In genomic region chr6:170344631-170345576, GRCh38 we compare ENCODE assay signal across 8 cellular contexts. TPM values are rescaled to one million over a fixed set of nuclear protein-coding genes. Genes with fewer than 3 reads are reported as not detected.
DNase-seq lines count a peak whose midpoint lies in the region; ATAC-seq and TF ChIP-seq lines count a peak whose summit lies in the region.

No MANE protein-coding gene starts in this region.

- intact Hi-C loops in PC-9 (cut with micrococcal nuclease; ENCODE audit: unreplicated experiment) (no loop called here), esophagus squamous epithelium (cut with DNase I) (no loop called here), gastrocnemius medialis (cut with DNase I; ENCODE audit: low total_unique reads) (no loop called here)

- POLR2A ChIA-PET in AG04449 (lab: Yijun Ruan, JAX) = no interaction called here
- POLR2A ChIA-PET in PC-9 (lab: Charles Lee; ENCODE audit: unreplicated experiment) = no interaction called here

- peak; percentile 49 for ATAC-seq in GM21717 (IDR thresholded peaks at IDR 0.05; ENCODE audit: unreplicated experiment)
- ATAC-seq in gastrocnemius medialis = peak; percentile 36 to 53
- no peak for ATAC-seq in HG02623 (IDR thresholded peaks at IDR 0.05; ENCODE audit: unreplicated experiment)

- H3K27ac ChIP-seq in PC-9 (no peak overlapping the region; the same call in 1 of the 2 replicates), esophagus squamous epithelium (peak overlapping the region in 3 of 4 donors; percentile 4 to 59 (median 46)), gastrocnemius medialis (peak overlapping the region in 1 of 4 donors; percentile 7)

- no peak overlapping the region for H2AFZ ChIP-seq in PC-9

- peak; percentile 5 for DNase-seq in AG04449 (ENCODE audit: low read depth, low spot score)
- DNase-seq in PC-9 = peak; percentile 34 to 65
- DNase-seq in esophagus squamous epithelium (lab: John Stamatoyannopoulos, UW) = no peak
- DNase-seq in gastrocnemius medialis = no peak
- no peak for DNase-seq in NCI-H2171 (lab: John Stamatoyannopoulos, UW)
- DNase-seq in DMS153 treated with DMSO at 0.1 percent for 48 hours (lab: John Stamatoyannopoulos, UW; ENCODE audit: unreplicated experiment) = no peak

- H3K4me3 ChIP-seq in AG04449 (ENCODE audit: low read depth, low read length) (no peak overlapping the region), PC-9 (no peak overlapping the region), esophagus squamous epithelium (no peak overlapping the region), gastrocnemius medialis (no peak overlapping the region)

- TF ChIP-seq POLR2A in esophagus squamous epithelium (IDR thresholded peaks at IDR 0.05) (no peak), gastrocnemius medialis (IDR thresholded peaks at IDR 0.05) (no peak)

- H3K4me1 ChIP-seq in PC-9 (replicated peaks; ENCODE audit: insufficient read depth) = peaks cover 4% of the 10 kb centered on the region
- peaks cover 5 to 49% (median 10%) of the 10 kb centered on the region in 3 donors for H3K4me1 ChIP-seq in esophagus squamous epithelium
- peaks cover 10 to 12% of the 10 kb centered on the region in 2 donors for H3K4me1 ChIP-seq in gastrocnemius medialis

- H3K9me2 ChIP-seq in PC-9 (ENCODE audit: insufficient read depth) = no peaks in the 10 kb centered on the region

- H3K27me3 ChIP-seq in PC-9 (ENCODE audit: insufficient read depth, low read depth) (no peaks in the 10 kb centered on the region), esophagus squamous epithelium (no peaks in the 10 kb centered on the region), gastrocnemius medialis (no peaks in the 10 kb centered on the region)

- H4K20me1 ChIP-seq in PC-9 (ENCODE audit: insufficient read depth) = peaks cover 13% of the 10 kb centered on the region; the same call in 1 of the 2 replicates

- peaks cover 10% of the 10 kb centered on the region for H3F3A ChIP-seq in PC-9 (ENCODE audit: insufficient read depth, low read depth)

- no peak for TF ChIP-seq CTCF in AG04449 (IDR thresholded peaks at IDR 0.05; ENCODE audit: insufficient read depth, low read length, missing control alignments)
- TF ChIP-seq CTCF in PC-9 (conservative IDR thresholded peaks at IDR 0.05) = no peak
- TF ChIP-seq CTCF in esophagus squamous epithelium (IDR thresholded peaks at IDR 0.05) = no peak
- TF ChIP-seq CTCF in gastrocnemius medialis (IDR thresholded peaks at IDR 0.05 in 4 of 5, conservative IDR thresholded peaks at IDR 0.05 in 1 of 5) = no peak

- CTCF ChIA-PET in AG04449 (lab: Yijun Ruan, JAX) = no interaction called here
- CTCF ChIA-PET in PC-9 (lab: Charles Lee) = no interaction called here

- 0 out of 2 replicates have a peak, but pooled peaks cover 4% of the 10 kb centered on the region for H3K79me2 ChIP-seq in PC-9 (ENCODE audit: low read depth)

- peak overlapping the region; percentile 10; the same call in 1 of the 2 replicates for H3K4me2 ChIP-seq in PC-9

- no peaks in the 10 kb centered on the region; the same call in 1 of the 2 replicates for H3K9me3 ChIP-seq in PC-9 (ENCODE audit: insufficient read depth, low read depth)
- H3K9me3 ChIP-seq in esophagus squamous epithelium = no peaks in the 10 kb centered on the region
- no peaks in the 10 kb centered on the region for H3K9me3 ChIP-seq in gastrocnemius medialis

- in situ Hi-C loops in gastrocnemius medialis (cut with MboI; ENCODE audit: low sequenced_read_pairs in 4 of 4) = no loop called here

- BruUV-seq in PC-9 (replicated peaks; lab: Mats Ljungman, UMichigan) = no TSS peak

- H3K36me3 ChIP-seq in PC-9 (ENCODE audit: low read depth) (peaks cover 15% of the 10 kb centered on the region; the same call in 1 of the 2 replicates), esophagus squamous epithelium (peaks cover 0 to 69% (median 4%) of the 10 kb centered on the region in 3 donors), gastrocnemius medialis (peaks cover 0 to 15% of the 10 kb centered on the region in 2 donors)

- 58 to 59% methylated on average over 10 of the region's 10 CpGs for WGBS in esophagus squamous epithelium, 2 donors

RNA-seq across cellular contexts. Expression of gene FAM120B, which starts 38.3 kb away (rescaled TPM):
- 13.6 and 14.3 TPM in 2 replicates for total RNA-seq in PC-9 (2021)
- total RNA-seq in esophagus squamous epithelium = 10 to 100 TPM in 3 of 4 donors, 1 to 10 TPM in 1; 8.4 to 25.6 (median 12.9) TPM
- 10 to 100 TPM; 10.7 to 17.0 (median 13.5) TPM for total RNA-seq in gastrocnemius medialis

RNA-seq across cellular contexts. Expression of gene DLL1, which starts 54.0 kb away (rescaled TPM):
- total RNA-seq in PC-9 (2021) (not detected in 2 replicates), esophagus squamous epithelium (10 to 100 TPM in 3 of 4 donors, 1 to 10 TPM in 1; 8.3 to 37.6 (median 15.1) TPM), gastrocnemius medialis (1 to 10 TPM; 1.8 to 3.7 (median 3.3) TPM)

Comparison
In these comparisons a context has a peak if more than half of its experiments do, and no peak if none do; other contexts are left out.
1. DNase-seq: peak in AG04449 (single experiment) and PC-9 (2 of 2); none in esophagus squamous epithelium (single experiment), gastrocnemius medialis (0 of 2), NCI-H2171 (single experiment) and DMS153 treated with DMSO at 0.1 percent for 48 hours (single experiment).